Comparison of ENCODE assay signal across 22 cellular contexts in genomic region chr6:5104667-5105066, GRCh38. TPM values are rescaled to one million over a fixed set of nuclear protein-coding genes. Genes with fewer than 3 reads are reported as not detected.
A peak's percentile ranks its signal among the peaks of the same experiment; 100 is the strongest.
DNase-seq lines count a peak whose midpoint lies in the region; ATAC-seq, FAIRE-seq and TF ChIP-seq lines count a peak whose summit lies in the region.
"Had no signal": no experiment of that assay in that cellular context is flagged by ENCODE, and none has a peak within 500 bp of the region (broad histone marks: within the 10 kb centered on the region; RNA-seq: fewer than 3 reads in every experiment).

No MANE protein-coding gene starts in this region.

- TF ChIP-seq EP300 in K562 (IDR thresholded peaks at IDR 0.05; ENCODE audit: low read length), result no peak

- H3K4me1 Mint-ChIP-seq in stimulated activated naive B cell treated with anti-CD40 and anti-IgM and Interleukin-4, amounts not matched to agents 10 μg/mL and 1 μg/mL and 100 μg/mL, for 72 hours, result no peaks in the 10 kb centered on the region
- H3K4me1 Mint-ChIP-seq: B cell; CD4-positive, CD25-positive, alpha-beta regulatory T cell had no signal

- ATAC-seq in K562, result no peak
- ATAC-seq in stimulated activated naive B cell treated with anti-CD40 and anti-IgM and Interleukin-4, amounts not matched to agents 10 μg/mL and 1 μg/mL and 100 μg/mL, for 72 hours (replicated peaks), result no peak
- no peak for ATAC-seq in GM19328 (IDR thresholded peaks at IDR 0.05; ENCODE audit: unreplicated experiment)
- ATAC-seq in activated CD4-positive, CD25-positive, alpha-beta regulatory T cell treated with anti-CD3 and anti-CD28 coated beads, Interleukin-2, amount 50 U/mL, for 24 hours, result no peak
- ATAC-seq: CD8-positive, alpha-beta T cell; HCT116 had no signal

- H3K27me3 ChIP-seq in K562 (ENCODE audit: control insufficient read depth in 2 of 2, insufficient read depth in 2 of 2, low read length in 2 of 2) (no peaks in the 10 kb centered on the region), mesenchymal stem cell (ENCODE audit: control insufficient read depth in 1 of 2, insufficient read depth in 1 of 2, low read length in 2 of 2) (no peaks in the 10 kb centered on the region)
- H3K27me3 ChIP-seq: BLaER1 had no signal

- CTCF ChIA-PET in K562 (lab: Yijun Ruan, JAX; ENCODE audit: low intra/inter-chr PET ratio), result no interaction called here

- no peak overlapping the region for H3K14ac ChIP-seq in mesenchymal stem cell (ENCODE audit: low read length in 2 of 2)

- no peak overlapping the region for H3K9ac ChIP-seq in K562 (ENCODE audit: insufficient read depth in 1 of 2, low read depth in 2 of 2, low read length in 2 of 2)
- no peak overlapping the region for H3K9ac ChIP-seq in mesenchymal stem cell (ENCODE audit: low read length)
- H3K9ac ChIP-seq: BLaER1 had no signal

- H3K36me3 ChIP-seq in K562 (ENCODE audit: control insufficient read depth, insufficient read depth, low read length) (peaks cover 8% of the 10 kb centered on the region; the same call in 2 of the 3 replicates), mesenchymal stem cell (ENCODE audit: control insufficient read depth in 1 of 2, insufficient read depth in 2 of 2, low read depth in 1 of 2, low read length in 2 of 2) (peaks cover 0 to 7% of the 10 kb centered on the region in 2 experiments)

- in situ Hi-C loops in K562 (cut with MboI), result no loop called here

- no peaks in the 10 kb centered on the region for H3K27me3 Mint-ChIP-seq in stimulated activated naive B cell treated with anti-CD40 and anti-IgM and Interleukin-4, amounts not matched to agents 10 μg/mL and 1 μg/mL and 100 μg/mL, for 72 hours
- H3K27me3 Mint-ChIP-seq: B cell; CD4-positive, CD25-positive, alpha-beta regulatory T cell had no signal

- H2BK15ac ChIP-seq in mesenchymal stem cell (ENCODE audit: low read depth, poor library complexity, severe bottlenecking), result no peak overlapping the region

- no peak overlapping the region for H2BK12ac ChIP-seq in mesenchymal stem cell (ENCODE audit: low read length in 2 of 2)

- peak overlapping the region; percentile 25 for H3K27ac Mint-ChIP-seq in stimulated activated naive B cell treated with anti-CD40 and anti-IgM and Interleukin-4, amounts not matched to agents 10 μg/mL and 1 μg/mL and 100 μg/mL, for 72 hours
- H3K27ac Mint-ChIP-seq: B cell; CD4-positive, CD25-positive, alpha-beta regulatory T cell; CD8-positive, alpha-beta T cell had no signal

- no peaks in the 10 kb centered on the region for H3K79me1 ChIP-seq in mesenchymal stem cell (replicated peaks; ENCODE audit: low read length, poor library complexity, severe bottlenecking)

- no peak overlapping the region for H2BK5ac ChIP-seq in mesenchymal stem cell (ENCODE audit: low read depth, low read length, poor library complexity, severe bottlenecking)

- H2BK120ac ChIP-seq in mesenchymal stem cell (ENCODE audit: low read depth, low read length), result no peak overlapping the region

- H3K9me1 ChIP-seq in K562 (ENCODE audit: control insufficient read depth, insufficient read depth, low read length), result no peaks in the 10 kb centered on the region

- H3K9me3 ChIP-seq in K562 (replicated peaks; ENCODE audit: control insufficient read depth, insufficient read depth, low read depth, low read length), result no peaks in the 10 kb centered on the region
- H3K9me3 ChIP-seq in mesenchymal stem cell (ENCODE audit: control insufficient read depth, low read length), result no peaks in the 10 kb centered on the region
- H3K9me3 ChIP-seq: Caco-2 had no signal

- POLR2A ChIA-PET in K562 (lab: Yijun Ruan, JAX), result interaction anchor here (0.7 to 1.0 kb wide), 2 partner anchors 12 to 712 kb away, joined by 3 to 4 read pairs; no protein-coding TSS in a partner anchor

- FAIRE-seq in K562 (lab: Jason Lieb, UNC), result no peak
- FAIRE-seq: GM12891, GM18507 had no signal

- TF ChIP-seq POLR2A in K562 (conservative IDR thresholded peaks at IDR 0.05), result no peak

- TF ChIP-seq CTCF in K562 (IDR thresholded peaks at IDR 0.05 in 2 of 3, conservative IDR thresholded peaks at IDR 0.05 in 1 of 3; ENCODE audit: insufficient read depth in 2 of 3, low read depth in 1 of 3, low read length in 3 of 3), result no peak

- no peak overlapping the region for H3K4ac ChIP-seq in mesenchymal stem cell (ENCODE audit: low read depth in 1 of 2, low read length in 2 of 2)

- DNase-seq in ELF-1 (ENCODE audit: low read depth, low spot score) (peak; percentile 69), K562 (ENCODE audit: extremely low read depth in 1 of 4, low spot score in 3 of 4) (no peak), mesenchymal stem cell (no peak), amygdala (lab: John Stamatoyannopoulos, UW) (no peak)
- no peak for DNase-seq in stimulated activated naive B cell treated with anti-CD40 and anti-IgM and Interleukin-4, amounts not matched to agents 10 μg/mL and 1 μg/mL and 100 μg/mL, for 72 hours
- DNase-seq: Caco-2; CD4-positive, CD25-positive, alpha-beta regulatory T cell; CD8-positive, alpha-beta T cell; DMS 273 treated with DMSO at 0.1 percent for 48 hours; DMS79; EL; GF-D8; GOT3; H7 had no signal

- no peak overlapping the region for H4K91ac ChIP-seq in mesenchymal stem cell (ENCODE audit: low read length)

- H3K79me2 ChIP-seq in K562 (ENCODE audit: control insufficient read depth, insufficient read depth, low read length), result no peaks in the 10 kb centered on the region

- H3K4me3 ChIP-seq in K562 (no peak overlapping the region), mesenchymal stem cell (ENCODE audit: insufficient read depth in 1 of 2, low read depth in 1 of 2, low read length in 2 of 2) (no peak overlapping the region)
- H3K4me3 ChIP-seq: BLaER1 had no signal

- H2AFZ ChIP-seq in K562 (ENCODE audit: low read depth, low read length), result no peak overlapping the region
- no peak overlapping the region for H2AFZ ChIP-seq in mesenchymal stem cell (ENCODE audit: low read depth, low read length)

- no peaks in the 10 kb centered on the region; a peak in 1 of 5 replicates for H3K4me1 ChIP-seq in K562 (replicated peaks in 1 of 2; ENCODE audit: control insufficient read depth in 2 of 2, insufficient read depth in 2 of 2, low read length in 2 of 2)
- H3K4me1 ChIP-seq in mesenchymal stem cell (ENCODE audit: control insufficient read depth, insufficient read depth, low read depth, low read length), result peaks cover 8% of the 10 kb centered on the region
- H3K4me1 ChIP-seq: Caco-2 had no signal

- 61% methylated on average over 6 of the region's 6 CpGs for WGBS in K562 (ENCODE audit: insufficient coverage, low coverage, missing lambda C conversion rate)
- 90% methylated on average over 3 of the region's 6 CpGs for WGBS in mesenchymal stem cell

- intact Hi-C loops in K562 (cut with micrococcal nuclease), result no loop called here

- no peak overlapping the region for H4K8ac ChIP-seq in mesenchymal stem cell (ENCODE audit: low read length)

- H3K36me3 Mint-ChIP-seq in stimulated activated naive B cell treated with anti-CD40 and anti-IgM and Interleukin-4, amounts not matched to agents 10 μg/mL and 1 μg/mL and 100 μg/mL, for 72 hours, result peaks cover 4 to 32% of the 10 kb centered on the region in 2 donors
- H3K36me3 Mint-ChIP-seq: CD8-positive, alpha-beta T cell had no signal

- H3K18ac ChIP-seq in mesenchymal stem cell (ENCODE audit: low read depth in 1 of 2, low read length in 2 of 2), result no peak overlapping the region

- H3K4me2 ChIP-seq in K562 (ENCODE audit: insufficient read depth, low read length) (no peak overlapping the region), mesenchymal stem cell (ENCODE audit: low read length, poor library complexity, severe bottlenecking) (no peak overlapping the region)
- H3K4me2 ChIP-seq: BLaER1 had no signal

- H2AK5ac ChIP-seq in mesenchymal stem cell (ENCODE audit: low read length, severe bottlenecking), result peak overlapping the region; percentile 63

- H3K27ac ChIP-seq in K562 (ENCODE audit: extremely low read depth, low read depth, low read length) (no peak overlapping the region), mesenchymal stem cell (ENCODE audit: low read length, poor library complexity, severe bottlenecking) (no peak overlapping the region)
- H3K27ac ChIP-seq: BLaER1, C4-2B had no signal

- no peak overlapping the region for H3K4me3 Mint-ChIP-seq in stimulated activated naive B cell treated with anti-CD40 and anti-IgM and Interleukin-4, amounts not matched to agents 10 μg/mL and 1 μg/mL and 100 μg/mL, for 72 hours
- H3K4me3 Mint-ChIP-seq: B cell; CD8-positive, alpha-beta T cell had no signal

- H4K20me1 ChIP-seq in K562 (replicated peaks; ENCODE audit: control insufficient read depth, insufficient read depth, low read length), result no peaks in the 10 kb centered on the region

- TF ChIP-seq RAD21 in K562 (CRISPR knock-in tag; conservative IDR thresholded peaks at IDR 0.05 in 1 of 2, IDR thresholded peaks at IDR 0.05 in 1 of 2), result no peak

- no TSS peak for BruUV-seq in K562 (replicated peaks; lab: Mats Ljungman, UMichigan)

- H3K9me3 Mint-ChIP-seq in stimulated activated naive B cell treated with anti-CD40 and anti-IgM and Interleukin-4, amounts not matched to agents 10 μg/mL and 1 μg/mL and 100 μg/mL, for 72 hours, result no peaks in the 10 kb centered on the region
- H3K9me3 Mint-ChIP-seq: CD8-positive, alpha-beta T cell had no signal

- no peak overlapping the region for H3K23ac ChIP-seq in mesenchymal stem cell (ENCODE audit: low read length in 2 of 2)

TF ChIP-seq in K562, 482 proteins besides CTCF, POLR2A, EP300 and RAD21 (continues in another document):
- TF ChIP-seq TBL1XR1 (IDR thresholded peaks at IDR 0.05; ENCODE audit: low read length in 2 of 2) (no peak), NFRKB (IDR thresholded peaks at IDR 0.05; ENCODE audit: low read depth) (no peak), MAFK (IDR thresholded peaks at IDR 0.05; ENCODE audit: low read length) (peak; percentile 91), C11orf30 (IDR thresholded peaks at IDR 0.05; ENCODE audit: low read depth) (peak; percentile 89)

RNA-seq across cellular contexts. Expression of gene PPP1R3G, which starts 19.5 kb away (rescaled TPM):
- 0.37 TPM in 1 of 2 replicates, not detected in the other for total RNA-seq in K562 (2011; cell fraction: chromatin; rRNA removed; ENCODE audit: low replicate concordance)
- 0.50 and 0.53 TPM in 2 replicates for total RNA-seq in K562 (2011; cell fraction: nucleolus; rRNA removed)
- total RNA-seq in K562 (2011; cell fraction: nucleoplasm; rRNA removed), result 0.29 and 0.46 TPM in 2 replicates
- 0.08 TPM in 1 of 2 replicates, not detected in the other for total RNA-seq in K562 (2014; rRNA removed)
- total RNA-seq in K562 (2014; rRNA removed; fragmentation: Illumina TruSeq; extraction: Trizol), result not detected in 2 replicates
- total RNA-seq in K562 (2015; rRNA removed; fragmentation: Illumina TruSeq; extraction: Trizol), result not detected in 2 replicates
- 0.04 TPM in 2 replicates for total RNA-seq in K562 (2021)
- polyA plus RNA-seq in K562 (2011; rRNA removed), result 0.13 and 0.35 TPM in 2 replicates
- polyA plus RNA-seq in K562 (2011; cell fraction: cytosol; rRNA removed), result 0.35 and 0.51 TPM in 2 replicates
- polyA plus RNA-seq in K562 (2011; cell fraction: nucleus; rRNA removed), result 0.17 and 0.28 TPM in 2 replicates
- 0.21 TPM in 2 replicates for polyA plus RNA-seq in K562 (2012)
- polyA plus RNA-seq in K562 (2014; fragmentation: Illumina TruSeq; extraction: Trizol), result 0.01 and 0.03 TPM in 2 replicates
- polyA plus RNA-seq in K562 (2014; fragmentation: Nextera tagmentation; extraction: Ambion mirVana), result under 1 TPM in 1 of 2 experiments, not detected in 1; 0.01 TPM
- polyA plus RNA-seq in K562 (2014; rRNA removed), result 0.01 TPM in 2 replicates
- polyA minus RNA-seq in K562 (2011; rRNA and poly(A)+ RNA removed), result 0.21 and 0.27 TPM in 2 replicates
- polyA minus RNA-seq in K562 (2011; cell fraction: cytosol; rRNA and poly(A)+ RNA removed), result 0.38 and 1.2 TPM in 2 replicates
- 0.27 and 1.00 TPM in 2 replicates for polyA minus RNA-seq in K562 (2011; cell fraction: nucleus; rRNA and poly(A)+ RNA removed)
- polyA plus RNA-seq in mesenchymal stem cell (2013, experiment 1 of 2), result 1.4 TPM
- 1.5 TPM for polyA plus RNA-seq in mesenchymal stem cell (2013, experiment 2 of 2)
- total RNA-seq: CD8-positive, alpha-beta T cell had no signal
- polyA plus RNA-seq: CD4-positive, CD25-positive, alpha-beta regulatory T cell had no signal
